Comparison of ENCODE assay signal across 16 cellular contexts in genomic region chr5:75640395-75640794, GRCh38. TPM values are rescaled to one million over a fixed set of nuclear protein-coding genes. Genes with fewer than 3 reads are reported as not detected.
DNase-seq lines count a peak whose midpoint lies in the region; ATAC-seq and TF ChIP-seq lines count a peak whose summit lies in the region.
"Had no signal": no experiment of that assay in that cellular context is flagged by ENCODE, and none has a peak within 500 bp of the region (broad histone marks: within the 10 kb centered on the region; RNA-seq: fewer than 3 reads in every experiment).

No MANE protein-coding gene starts in this region.

- in situ Hi-C loops in brain microvascular endothelial cell (cut with HindIII; ENCODE audit: low pct_ligation_motif_present, low sequenced_read_pairs), result no loop called here
- in situ Hi-C loops in HAP-1 (cut with MboI; ENCODE audit: low sequenced_read_pairs), result no loop called here

- H3K27me3 ChIP-seq in brain microvascular endothelial cell (replicated peaks) (no peaks in the 10 kb centered on the region), HAP-1 (ENCODE audit: low read depth) (no peaks in the 10 kb centered on the region)
- H3K27me3 ChIP-seq: BLaER1 treated with 17β-estradiol and CSF1 and Interleukin-3, amounts not matched to agents 10 nM and 100 nM had no signal

- H3K4me1 ChIP-seq in HAP-1, result no peaks in the 10 kb centered on the region
- H3K4me1 ChIP-seq: BLaER1 treated with 17β-estradiol and CSF1 and Interleukin-3, amounts not matched to agents 10 nM and 100 nM had no signal

- H3K9me3 ChIP-seq in HAP-1, result no peaks in the 10 kb centered on the region

- DNase-seq in AG08395 (ENCODE audit: low spot score) (peak; percentile 89), HT-29 (ENCODE audit: low spot score) (peak; percentile 21), brain microvascular endothelial cell (peak; percentile 86), hepatic stellate cell (ENCODE audit: low spot score) (peak; percentile 73), DMS153 (lab: John Stamatoyannopoulos, UW) (no peak), HAP-1 (ENCODE audit: low spot score in 2 of 2) (no peak), Right ventricle myocardium inferior (ENCODE audit: missing footprints) (no peak)
- DNase-seq: GOT3; islet precursor cell; naive thymus-derived CD8-positive, alpha-beta T cell; NCI-H2107; small intestine had no signal

- TF ChIP-seq CTCF in brain microvascular endothelial cell (IDR thresholded peaks at IDR 0.05; ENCODE audit: low read depth, low read length, missing control alignments), result no peak

- no peak overlapping the region for H3K4me3 ChIP-seq in brain microvascular endothelial cell (ENCODE audit: low read depth, low read length)
- H3K4me3 ChIP-seq in HAP-1, result no peak overlapping the region
- H3K4me3 ChIP-seq: BLaER1 treated with 17β-estradiol and CSF1 and Interleukin-3, amounts not matched to agents 10 nM and 100 nM; K562 had no signal

- H3K27ac ChIP-seq in brain microvascular endothelial cell, result peak overlapping the region; percentile 98
- H3K27ac ChIP-seq: BLaER1 treated with 17β-estradiol and CSF1 and Interleukin-3, amounts not matched to agents 10 nM and 100 nM had no signal

- ATAC-seq in HG03469 (IDR thresholded peaks at IDR 0.05; ENCODE audit: unreplicated experiment) (no peak), Right ventricle myocardium inferior (no peak)
- ATAC-seq: K562; naive thymus-derived CD8-positive, alpha-beta T cell had no signal

- H3K36me3 ChIP-seq in brain microvascular endothelial cell (replicated peaks) (no peaks in the 10 kb centered on the region), HAP-1 (replicated peaks) (no peaks in the 10 kb centered on the region)
- H3K36me3 ChIP-seq: BLaER1 treated with 17β-estradiol and CSF1 and Interleukin-3, amounts not matched to agents 10 nM and 100 nM had no signal

- intact Hi-C loops in Right ventricle myocardium inferior (cut with DNase I), result no loop called here

RNA-seq across cellular contexts. Expression of gene ANKDD1B, which starts 29.1 kb away (rescaled TPM):
- total RNA-seq in HT-29 (2014; rRNA removed; shearing (Covaris generic)), result 0.44 and 2.7 TPM in 2 replicates
- 0.24 TPM for total RNA-seq in Right ventricle myocardium inferior
- total RNA-seq: OCI-LY7 had no signal

Comparison
In these comparisons a context has a peak if more than half of its experiments do, and no peak if none do; other contexts are left out.
1. DNase-seq: peak in AG08395 (single experiment), HT-29 (single experiment), brain microvascular endothelial cell (single experiment) and hepatic stellate cell (single experiment); none in DMS153 (single experiment), HAP-1 (0 of 2) and Right ventricle myocardium inferior (single experiment).